Comparison of ENCODE assay signal across 3 cellular contexts in the genomic region with DNA sequence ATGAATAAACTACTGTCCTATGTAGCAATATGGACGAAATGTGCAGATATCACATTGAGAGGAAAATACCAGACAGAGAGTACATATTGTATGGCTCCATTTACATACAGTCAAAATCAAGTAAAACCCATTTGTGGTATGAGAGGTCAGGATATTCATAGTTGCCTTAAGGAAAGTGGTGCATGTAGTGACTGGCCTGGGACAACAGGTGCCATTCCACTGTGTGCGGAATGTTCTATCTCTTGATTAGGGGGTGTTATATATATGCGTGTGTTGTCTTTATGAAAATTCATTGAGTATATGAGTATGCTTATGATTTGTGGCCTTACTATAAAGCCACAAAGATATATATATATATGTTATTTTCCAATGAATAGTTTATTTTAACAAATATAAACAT.
"Had no signal": no experiment of that assay in that cellular context is flagged by ENCODE, and none has a peak within 500 bp of the region (broad histone marks: within the 10 kb centered on the region; RNA-seq: fewer than 3 reads in every experiment).

No MANE protein-coding gene starts in this region.

- DNase-seq: GDM1, GF-D8 had no signal

- ATAC-seq: GM12878 had no signal

- H3K4me3 ChIP-seq: GM12878 had no signal
